Comparison of ENCODE assay signal across 20 cellular contexts in the genomic region with DNA sequence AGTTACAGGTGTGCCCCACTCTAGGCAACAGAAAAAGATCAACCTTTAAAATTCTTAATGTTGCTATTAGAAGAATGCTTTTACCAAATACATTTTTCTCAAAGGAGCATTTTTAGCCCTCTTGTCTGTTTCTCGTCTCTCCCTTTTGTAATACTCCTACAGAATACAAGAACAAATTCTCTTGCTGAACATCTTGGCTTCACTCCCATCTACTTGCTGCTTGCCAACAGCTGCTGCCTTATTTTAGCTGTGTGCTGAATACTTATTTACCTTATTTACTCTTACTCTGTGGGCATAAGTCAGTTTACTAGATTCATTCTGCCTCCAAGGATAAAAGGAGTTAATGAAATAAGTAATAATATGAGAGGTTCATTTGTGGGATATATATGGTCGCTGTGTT.
DNase-seq lines count a peak whose midpoint lies in the region; ATAC-seq, FAIRE-seq and TF ChIP-seq lines count a peak whose summit lies in the region.
"Had no signal": no experiment of that assay in that cellular context is flagged by ENCODE, and none has a peak within 500 bp of the region (broad histone marks: within the 10 kb centered on the region; RNA-seq: fewer than 3 reads in every experiment).

No MANE protein-coding gene starts in this region.

- H3K9ac ChIP-seq in adipocyte (ENCODE audit: low read length): peak overlapping the region; percentile 78

- H3K9me3 ChIP-seq in adipocyte (ENCODE audit: control insufficient read depth, low read length) (no peaks in the 10 kb centered on the region), aorta (ENCODE audit: control insufficient read depth, low read length) (no peaks in the 10 kb centered on the region)

- H3K4me1 Mint-ChIP-seq in nephron: peaks cover 33% of the 10 kb centered on the region

- TF ChIP-seq CTCF in fibroblast of the aortic adventitia (IDR thresholded peaks at IDR 0.05; ENCODE audit: insufficient read depth, low read length) (no peak), nephron (IDR thresholded peaks at IDR 0.05; ENCODE audit: unreplicated experiment in 3 of 3) (no peak)

- H3K4me1 ChIP-seq in adipocyte (ENCODE audit: control insufficient read depth, insufficient read depth, low read length): peaks cover 57% of the 10 kb centered on the region
- H3K4me1 ChIP-seq in aorta (ENCODE audit: control insufficient read depth in 1 of 2, insufficient read depth in 2 of 2, low read length in 2 of 2): peaks cover 0 to 1% of the 10 kb centered on the region in 2 donors

- peak; percentile 76 for DNase-seq in Ammon's horn (ENCODE audit: low spot score)
- peak; percentile 83 for DNase-seq in adipocyte (ENCODE audit: low read depth)
- DNase-seq in fibroblast of the aortic adventitia (ENCODE audit: low read depth): peak; percentile 83
- DNase-seq in activated T-cell treated with anti-CD3 and anti-CD28 coated beads for 4 hours: no peak
- no peak for DNase-seq in aorta
- no peak for DNase-seq in activated CD4-positive, alpha-beta T cell treated with anti-CD3 and anti-CD28 coated beads for 1 hour
- no peak for DNase-seq in urothelium cell line (ENCODE audit: low spot score)
- DNase-seq: activated naive CD4-positive, alpha-beta T cell; Karpas-422; kidney glomerular epithelial cell; NCI-H187 treated with DMSO at 0.1 percent for 48 hours; NCI-H526 treated with DMSO at 0.1 percent for 48 hours; stimulated activated CD4-positive, alpha-beta T cell treated with anti-CD3 and anti-CD28 coated beads, Interleukin-2, amount 100 ng/mL, for 24 hours; stimulated activated CD8-positive, alpha-beta memory T cell treated with anti-CD3 and anti-CD28 coated beads, Interleukin-4, amount 100 ng/mL, for 48 hours; trophoblast cell; WERI-Rb-1 had no signal

- peaks cover 27% of the 10 kb centered on the region for H3K36me3 Mint-ChIP-seq in nephron (ENCODE audit: low read depth)

- H3K27me3 ChIP-seq in adipocyte (replicated peaks; ENCODE audit: control insufficient read depth, insufficient read depth, low read length) (no peaks in the 10 kb centered on the region), aorta (ENCODE audit: control insufficient read depth in 1 of 2, insufficient read depth in 2 of 2, low read length in 1 of 2) (no peaks in the 10 kb centered on the region)
- H3K27me3 ChIP-seq: cardiac muscle cell had no signal

- H3K27me3 Mint-ChIP-seq in nephron (ENCODE audit: low read depth): no peaks in the 10 kb centered on the region

- H3K27ac Mint-ChIP-seq in nephron: peak overlapping the region; percentile 51 to 84 (median 77)

- no peak for FAIRE-seq in urothelium cell line (lab: Jason Lieb, UNC)
- FAIRE-seq: endometrium, RCC 7860 had no signal

- no peak overlapping the region for H3K27ac ChIP-seq in aorta (ENCODE audit: low read depth in 1 of 2, low read length in 2 of 2)
- H3K27ac ChIP-seq: WERI-Rb-1 had no signal

- no peaks in the 10 kb centered on the region for H3K9me3 Mint-ChIP-seq in nephron

- peaks cover 12% of the 10 kb centered on the region for H3K36me3 ChIP-seq in adipocyte (ENCODE audit: control insufficient read depth, insufficient read depth, low read length, severe bottlenecking)
- peaks cover 0 to 2% of the 10 kb centered on the region in 2 donors for H3K36me3 ChIP-seq in aorta (ENCODE audit: control insufficient read depth in 1 of 2, insufficient read depth in 2 of 2, low read length in 1 of 2)
- H3K36me3 ChIP-seq: cardiac muscle cell, WERI-Rb-1 had no signal

- peak overlapping the region; percentile 8 for H3K4me3 ChIP-seq in adipocyte (ENCODE audit: low read length)
- H3K4me3 ChIP-seq in fibroblast of the aortic adventitia (ENCODE audit: low read depth, low read length): no peak overlapping the region
- H3K4me3 ChIP-seq in aorta (ENCODE audit: low read length in 2 of 2): no peak overlapping the region
- H3K4me3 ChIP-seq: cardiac muscle cell had no signal

- intact Hi-C loops in aorta (cut with DNase I): no loop called here

- peak overlapping the region in 1 of 3 experiments; percentile 18 for H3K4me3 Mint-ChIP-seq in nephron

- WGBS in aorta, 2 donors: 20 to 32% methylated on average over 2 of the region's 2 CpGs

- no peak for ATAC-seq in aorta (ENCODE audit: low FRiP score)

Comparison
In these comparisons a context has a peak if more than half of its experiments do, and no peak if none do; other contexts are left out.
1. DNase-seq: peak in Ammon's horn (single experiment), adipocyte (single experiment) and fibroblast of the aortic adventitia (single experiment); none in activated T-cell treated with anti-CD3 and anti-CD28 coated beads for 4 hours (single experiment), aorta (0 of 2), activated CD4-positive, alpha-beta T cell treated with anti-CD3 and anti-CD28 coated beads for 1 hour (single experiment) and urothelium cell line (single experiment).